ENCODE assay signal across 9 cellular contexts in genomic region chr6:157912326-157912725, GRCh38.
DNase-seq lines count a peak whose midpoint lies in the region; ATAC-seq and TF ChIP-seq lines count a peak whose summit lies in the region.
"Had no signal": no experiment of that assay in that cellular context is flagged by ENCODE, and none has a peak within 500 bp of the region (broad histone marks: within the 10 kb centered on the region; RNA-seq: fewer than 3 reads in every experiment).

No MANE protein-coding gene starts in this region.

- H3K36me3 Mint-ChIP-seq in nephron progenitor cell (ENCODE audit: low read depth): peaks cover 82% of the 10 kb centered on the region

- H3K9me3 Mint-ChIP-seq in nephron progenitor cell: no peaks in the 10 kb centered on the region

- peaks cover 4% of the 10 kb centered on the region for H3K4me1 Mint-ChIP-seq in nephron progenitor cell

- H3K27ac Mint-ChIP-seq in nephron progenitor cell: no peak overlapping the region

- no peak for ATAC-seq in HG02678 (IDR thresholded peaks at IDR 0.05; ENCODE audit: unreplicated experiment)
- ATAC-seq in HG03097 (IDR thresholded peaks at IDR 0.05; ENCODE audit: low FRiP score, unreplicated experiment): no peak

- TF ChIP-seq CTCF in nephron progenitor cell (IDR thresholded peaks at IDR 0.05): no peak

- in situ Hi-C loops in SK-MEL-5 (cut with HindIII; ENCODE audit: low pct_unique_long_range_greater_than_20kb, low sequenced_read_pairs): no loop called here

- no peak overlapping the region for H3K4me3 Mint-ChIP-seq in nephron progenitor cell

- H3K27me3 Mint-ChIP-seq in nephron progenitor cell (ENCODE audit: low read depth, poor library complexity): no peaks in the 10 kb centered on the region

- DNase-seq in D341Med (ENCODE audit: low spot score) (peak; percentile 39), SK-MEL-5 (ENCODE audit: low read depth, low spot score) (peak; percentile 92), epidermal melanocyte (ENCODE audit: insufficient read length, low spot score) (peak; percentile 63), nucleus accumbens (lab: John Stamatoyannopoulos, UW) (peak in 35 of 56 donors; percentile 10 to 72 (median 38)), SW480 (ENCODE audit: low spot score) (no peak), nephron progenitor cell (no peak)
- DNase-seq: Peyer's patch had no signal

Comparison
In these comparisons a context has a peak if more than half of its experiments do, and no peak if none do; other contexts are left out.
1. DNase-seq: peak in D341Med (single experiment), SK-MEL-5 (single experiment), epidermal melanocyte (single experiment) and nucleus accumbens (35 of 56); none in SW480 (single experiment) and nephron progenitor cell (single experiment).